In genomic region chr1:6200188-6200809, GRCh38 we compare ENCODE assay signal across 8 cellular contexts. TPM values are rescaled to one million over a fixed set of nuclear protein-coding genes. Genes with fewer than 3 reads are reported as not detected.
DNase-seq lines count a peak whose midpoint lies in the region; ATAC-seq, FAIRE-seq and TF ChIP-seq lines count a peak whose summit lies in the region.

No MANE protein-coding gene starts in this region.

- no peak for TF ChIP-seq POLR2A in endothelial cell of umbilical vein (IDR thresholded peaks at IDR 0.05; ENCODE audit: low read depth, low read length)

- peak overlapping the region; percentile 91 for H4K91ac ChIP-seq in trophoblast cell (ENCODE audit: low read depth, low read length)

- BruUV-seq in PC-9 (replicated peaks; lab: Mats Ljungman, UMichigan), result no TSS peak
- no TSS peak for BruUV-seq in endothelial cell of umbilical vein (replicated peaks; lab: Mats Ljungman, UMichigan)

- H3K36me3 ChIP-seq in PC-9 (ENCODE audit: low read depth) (peaks cover 14% of the 10 kb centered on the region), endothelial cell of umbilical vein (ENCODE audit: control insufficient read depth in 2 of 2, extremely low read depth in 1 of 2, insufficient read depth in 2 of 2, low read length in 2 of 2) (peaks cover 3 to 6% of the 10 kb centered on the region in 2 experiments), trophoblast cell (ENCODE audit: control insufficient read depth in 1 of 2, insufficient read depth in 2 of 2, low read length in 2 of 2) (peaks cover 12 to 16% of the 10 kb centered on the region in 2 experiments)

- peak overlapping the region; percentile 95 for H4K8ac ChIP-seq in trophoblast cell (ENCODE audit: low read depth, low read length)

- H3K9me3 ChIP-seq in PC-9 (ENCODE audit: insufficient read depth, low read depth) (no peaks in the 10 kb centered on the region), endothelial cell of umbilical vein (replicated peaks; ENCODE audit: control insufficient read depth, insufficient read depth, low read length) (no peaks in the 10 kb centered on the region), trophoblast cell (ENCODE audit: insufficient read depth, low read depth, low read length) (peaks cover 2% of the 10 kb centered on the region)

- no peak overlapping the region for H2BK12ac ChIP-seq in trophoblast cell (ENCODE audit: low read length)

- H2BK120ac ChIP-seq in trophoblast cell (ENCODE audit: insufficient read depth, low read length, poor library complexity), result peak overlapping the region; percentile 82

- peak overlapping the region; percentile 71 for H3K14ac ChIP-seq in trophoblast cell (ENCODE audit: low read length)

- peaks cover 45% of the 10 kb centered on the region for H3K79me2 ChIP-seq in PC-9 (ENCODE audit: low read depth)
- H3K79me2 ChIP-seq in endothelial cell of umbilical vein (ENCODE audit: control insufficient read depth, insufficient read depth, low read length), result peaks cover 38% of the 10 kb centered on the region
- peaks cover 13% of the 10 kb centered on the region for H3K79me2 ChIP-seq in trophoblast cell (ENCODE audit: control insufficient read depth, insufficient read depth, low read length, poor library complexity)

- H3K27me3 ChIP-seq in PC-9 (ENCODE audit: insufficient read depth, low read depth) (no peaks in the 10 kb centered on the region), endothelial cell of umbilical vein (ENCODE audit: control insufficient read depth in 2 of 2, insufficient read depth in 2 of 2, low read length in 2 of 2) (no peaks in the 10 kb centered on the region), trophoblast cell (ENCODE audit: insufficient read depth, low read length) (no peaks in the 10 kb centered on the region)

- peak overlapping the region; percentile 71 for H2BK5ac ChIP-seq in trophoblast cell (ENCODE audit: low read depth, low read length, poor library complexity)

- peak overlapping the region; percentile 69 for H2AK5ac ChIP-seq in trophoblast cell (ENCODE audit: low read length)

- H4K12ac ChIP-seq in trophoblast cell (ENCODE audit: low read depth, low read length), result peak overlapping the region; percentile 63

- intact Hi-C loops in PC-9 (cut with micrococcal nuclease; ENCODE audit: unreplicated experiment) (no loop called here), endothelial cell of umbilical vein (cut with micrococcal nuclease) (no loop called here)

- H3K4ac ChIP-seq in trophoblast cell (ENCODE audit: low read depth, low read length), result peak overlapping the region; percentile 61

- H4K20me1 ChIP-seq in PC-9 (ENCODE audit: insufficient read depth), result peaks cover 22% of the 10 kb centered on the region; the same call in 1 of the 2 replicates
- no peaks in the 10 kb centered on the region for H4K20me1 ChIP-seq in endothelial cell of umbilical vein (replicated peaks; ENCODE audit: control insufficient read depth, extremely low read depth, insufficient read depth, low read length)

- DNase-seq in GF-D8 (lab: John Stamatoyannopoulos, UW) (peak; percentile 7), PC-9 (no peak), endothelial cell of umbilical vein (ENCODE audit: low read depth, low spot score) (no peak), trophoblast cell (no peak), AG20443 (ENCODE audit: low spot score) (no peak), iPS-NIHi11 (ENCODE audit: low spot score) (no peak)

- peaks cover 11% of the 10 kb centered on the region for H3F3A ChIP-seq in PC-9 (ENCODE audit: insufficient read depth, low read depth)

- H3K4me1 ChIP-seq in PC-9 (replicated peaks; ENCODE audit: insufficient read depth) (peaks cover 24% of the 10 kb centered on the region), endothelial cell of umbilical vein (ENCODE audit: control insufficient read depth, extremely low read depth, insufficient read depth, low read length) (peaks cover 22% of the 10 kb centered on the region), trophoblast cell (ENCODE audit: control insufficient read depth in 1 of 2, insufficient read depth in 2 of 2, low read length in 2 of 2) (peaks cover 5 to 9% of the 10 kb centered on the region in 2 experiments)

- POLR2A ChIA-PET in PC-9 (lab: Charles Lee; ENCODE audit: unreplicated experiment) (no interaction called here), endothelial cell of umbilical vein (lab: Charles Lee) (interaction anchor here (0.6 kb wide), 1 partner anchor 575 kb away, joined by 9 read pairs; no protein-coding TSS in a partner anchor)

- WGBS in trophoblast cell (ENCODE audit: extremely low coverage, insufficient coverage, insufficient read length), result no CpG with 5 or more reads among the region's 10 CpGs

- TF ChIP-seq CTCF in PC-9 (conservative IDR thresholded peaks at IDR 0.05) (no peak), endothelial cell of umbilical vein (IDR thresholded peaks at IDR 0.05; ENCODE audit: extremely low read depth in 1 of 2, insufficient read depth in 1 of 2, low read depth in 1 of 2, low read length in 2 of 2) (no peak)

- no peaks in the 10 kb centered on the region for H3K9me1 ChIP-seq in endothelial cell of umbilical vein (replicated peaks; ENCODE audit: control insufficient read depth, extremely low read depth, insufficient read depth, low read length)

- CTCF ChIA-PET in PC-9 (lab: Charles Lee), result interaction anchor here (0.6 to 0.7 kb wide), 2 partner anchors 44 to 157 kb away, joined by 3 to 6 read pairs; no protein-coding TSS in a partner anchor
- CTCF ChIA-PET in endothelial cell of umbilical vein (lab: Charles Lee), result interaction anchor here (1.2 to 2.0 kb wide), 5 partner anchors 15 to 91 kb away, joined by 3 to 6 read pairs (median 5); partner anchors contain the start of gene ICMT

- H3K18ac ChIP-seq in trophoblast cell (ENCODE audit: low read length), result peak overlapping the region; percentile 58

- H3K27ac ChIP-seq in PC-9 (peak overlapping the region; percentile 66), endothelial cell of umbilical vein (ENCODE audit: insufficient read depth, low read depth, low read length) (peak overlapping the region; percentile 66), trophoblast cell (ENCODE audit: low read depth, low read length) (peak overlapping the region; percentile 43)

- peaks cover 13% of the 10 kb centered on the region for H3K79me1 ChIP-seq in trophoblast cell (ENCODE audit: low read length)

- peak overlapping the region; percentile 90 for H3K4me3 ChIP-seq in PC-9
- peak overlapping the region in 2 of 3 experiments; percentile 8 to 47 for H3K4me3 ChIP-seq in endothelial cell of umbilical vein (replicated peaks in 1 of 3; ENCODE audit: insufficient read depth in 1 of 3, low read depth in 1 of 3, low read length in 3 of 3)
- no peak overlapping the region for H3K4me3 ChIP-seq in trophoblast cell (ENCODE audit: low read depth, low read length)

- no peak overlapping the region for H3K23ac ChIP-seq in trophoblast cell (ENCODE audit: low read length)

- peak overlapping the region; percentile 96 for H3K4me2 ChIP-seq in PC-9
- H3K4me2 ChIP-seq in endothelial cell of umbilical vein (ENCODE audit: insufficient read depth, low read length), result peak overlapping the region; percentile 51
- peak overlapping the region; percentile 49 for H3K4me2 ChIP-seq in trophoblast cell (ENCODE audit: low read length)

- H3K9ac ChIP-seq in endothelial cell of umbilical vein (replicated peaks; ENCODE audit: extremely low read depth, insufficient read depth, low read length) (peak overlapping the region; percentile 59), trophoblast cell (ENCODE audit: low read length) (no peak overlapping the region)

- H3K9me2 ChIP-seq in PC-9 (ENCODE audit: insufficient read depth), result no peaks in the 10 kb centered on the region

- dilution Hi-C loops in endothelial cell of umbilical vein (cut with MboI; ENCODE audit: extremely low pct_ligation_motif_present, low sequenced_read_pairs), result no loop called here

- ATAC-seq in HG02798 (IDR thresholded peaks at IDR 0.05; ENCODE audit: poor library complexity, unreplicated experiment) (no peak), GM21619 (IDR thresholded peaks at IDR 0.05; ENCODE audit: unreplicated experiment) (no peak)

- FAIRE-seq in endothelial cell of umbilical vein (lab: Jason Lieb, UNC), result no peak

- H2AFZ ChIP-seq in PC-9 (peak overlapping the region; percentile 79), endothelial cell of umbilical vein (ENCODE audit: low read depth, low read length) (peak overlapping the region; percentile 92), trophoblast cell (ENCODE audit: insufficient read depth, low read length, poor library complexity) (peak overlapping the region; percentile 75)

RNA-seq across cellular contexts. Expression of gene RPL22, which starts 0.9 kb away (rescaled TPM):
- 408 and 447 TPM in 2 replicates for total RNA-seq in PC-9 (2021)
- 343 and 372 TPM in 2 replicates for total RNA-seq in endothelial cell of umbilical vein
- 52.2 and 71.2 TPM in 2 replicates for polyA plus RNA-seq in endothelial cell of umbilical vein
- polyA plus RNA-seq in endothelial cell of umbilical vein (2011; cell fraction: cytosol; rRNA removed), result 202 and 204 TPM in 2 replicates
- 46.2 and 77.5 TPM in 2 replicates for polyA plus RNA-seq in endothelial cell of umbilical vein (2011; cell fraction: nucleus; rRNA removed)
- 955 and 1,170 TPM in 2 replicates for polyA plus RNA-seq in endothelial cell of umbilical vein (2012)
- 30.2 and 35.8 TPM in 2 replicates for polyA minus RNA-seq in endothelial cell of umbilical vein
- 58.0 TPM for polyA minus RNA-seq in endothelial cell of umbilical vein (2011; cell fraction: cytosol; rRNA and poly(A)+ RNA removed)
- 26.7 and 34.6 TPM in 2 replicates for polyA minus RNA-seq in endothelial cell of umbilical vein (2011; cell fraction: nucleus; rRNA and poly(A)+ RNA removed)
- 730 and 785 TPM in 2 replicates for polyA plus RNA-seq in trophoblast cell (2013)

RNA-seq across cellular contexts. Expression of gene RNF207, which starts 5.6 kb away (rescaled TPM):
- total RNA-seq in PC-9 (2021) (49.3 and 53.1 TPM in 2 replicates), endothelial cell of umbilical vein (2.4 and 8.2 TPM in 2 replicates)
- 3.2 and 9.6 TPM in 2 replicates for polyA plus RNA-seq in endothelial cell of umbilical vein
- polyA plus RNA-seq in endothelial cell of umbilical vein (2011; cell fraction: cytosol; rRNA removed), result 1.0 and 1.4 TPM in 2 replicates
- 26.1 and 37.3 TPM in 2 replicates for polyA plus RNA-seq in endothelial cell of umbilical vein (2011; cell fraction: nucleus; rRNA removed)
- 4.9 and 6.1 TPM in 2 replicates for polyA plus RNA-seq in endothelial cell of umbilical vein (2012)
- polyA minus RNA-seq in endothelial cell of umbilical vein, result 3.3 and 3.7 TPM in 2 replicates
- 7.6 TPM for polyA minus RNA-seq in endothelial cell of umbilical vein (2011; cell fraction: cytosol; rRNA and poly(A)+ RNA removed)
- 4.1 and 7.0 TPM in 2 replicates for polyA minus RNA-seq in endothelial cell of umbilical vein (2011; cell fraction: nucleus; rRNA and poly(A)+ RNA removed)
- 2.8 and 3.9 TPM in 2 replicates for polyA plus RNA-seq in trophoblast cell (2013)

RNA-seq across cellular contexts. Expression of gene CHD5, which starts 20.2 kb away (rescaled TPM):
- total RNA-seq in PC-9 (2021), result 0.50 and 0.63 TPM in 2 replicates
- total RNA-seq in endothelial cell of umbilical vein, result 0.11 and 0.14 TPM in 2 replicates
- polyA plus RNA-seq in endothelial cell of umbilical vein, result 0.03 and 0.04 TPM in 2 replicates
- 0.03 TPM in 1 of 2 replicates, not detected in the other for polyA plus RNA-seq in endothelial cell of umbilical vein (2011; cell fraction: cytosol; rRNA removed)
- 0.39 and 0.45 TPM in 2 replicates for polyA plus RNA-seq in endothelial cell of umbilical vein (2011; cell fraction: nucleus; rRNA removed)
- polyA plus RNA-seq in endothelial cell of umbilical vein (2012), result 0.05 and 0.07 TPM in 2 replicates
- not detected in 2 replicates for polyA minus RNA-seq in endothelial cell of umbilical vein
- not detected for polyA minus RNA-seq in endothelial cell of umbilical vein (2011; cell fraction: cytosol; rRNA and poly(A)+ RNA removed)
- 0.10 and 0.14 TPM in 2 replicates for polyA minus RNA-seq in endothelial cell of umbilical vein (2011; cell fraction: nucleus; rRNA and poly(A)+ RNA removed)
- 0.10 and 0.19 TPM in 2 replicates for polyA plus RNA-seq in trophoblast cell (2013)

RNA-seq across cellular contexts. Expression of gene ICMT, which starts 35.5 kb away (rescaled TPM):
- total RNA-seq in PC-9 (2021) (43.9 and 44.3 TPM in 2 replicates), endothelial cell of umbilical vein (66.4 and 66.5 TPM in 2 replicates)
- 35.5 and 39.2 TPM in 2 replicates for polyA plus RNA-seq in endothelial cell of umbilical vein
- 35.0 and 38.0 TPM in 2 replicates for polyA plus RNA-seq in endothelial cell of umbilical vein (2011; cell fraction: cytosol; rRNA removed)
- 15.3 and 20.9 TPM in 2 replicates for polyA plus RNA-seq in endothelial cell of umbilical vein (2011; cell fraction: nucleus; rRNA removed)
- polyA plus RNA-seq in endothelial cell of umbilical vein (2012), result 36.2 and 57.3 TPM in 2 replicates
- 62.1 and 66.7 TPM in 2 replicates for polyA minus RNA-seq in endothelial cell of umbilical vein
- 68.8 TPM for polyA minus RNA-seq in endothelial cell of umbilical vein (2011; cell fraction: cytosol; rRNA and poly(A)+ RNA removed)
- 10.9 and 12.2 TPM in 2 replicates for polyA minus RNA-seq in endothelial cell of umbilical vein (2011; cell fraction: nucleus; rRNA and poly(A)+ RNA removed)
- 48.3 and 50.2 TPM in 2 replicates for polyA plus RNA-seq in trophoblast cell (2013)

RNA-seq across cellular contexts. Expression of gene HES3, which starts 43.7 kb away (rescaled TPM):
- total RNA-seq in PC-9 (2021) (not detected in 2 replicates), endothelial cell of umbilical vein (not detected in 2 replicates)
- polyA plus RNA-seq in endothelial cell of umbilical vein, result not detected in 2 replicates
- polyA plus RNA-seq in endothelial cell of umbilical vein (2011; cell fraction: cytosol; rRNA removed), result not detected in 2 replicates
- polyA plus RNA-seq in endothelial cell of umbilical vein (2011; cell fraction: nucleus; rRNA removed), result not detected in 2 replicates
- polyA plus RNA-seq in endothelial cell of umbilical vein (2012), result not detected in 2 replicates
- polyA minus RNA-seq in endothelial cell of umbilical vein, result not detected in 2 replicates
- not detected for polyA minus RNA-seq in endothelial cell of umbilical vein (2011; cell fraction: cytosol; rRNA and poly(A)+ RNA removed)
- polyA minus RNA-seq in endothelial cell of umbilical vein (2011; cell fraction: nucleus; rRNA and poly(A)+ RNA removed), result not detected in 2 replicates
- polyA plus RNA-seq in trophoblast cell (2013), result not detected in 2 replicates
